ENCODE assay signal across 21 cellular contexts in genomic region chrX:129310000-129310399, GRCh38.
"Had no signal": no experiment of that assay in that cellular context is flagged by ENCODE, and none has a peak within 500 bp of the region (broad histone marks: within the 10 kb centered on the region; RNA-seq: fewer than 3 reads in every experiment).

No MANE protein-coding gene starts in this region.

- H3K36me3 Mint-ChIP-seq: activated naive CD8-positive, alpha-beta T cell had no signal

- H3K36me3 ChIP-seq: brain microvascular endothelial cell, cardiac muscle cell had no signal

- ATAC-seq: activated T-helper 17 cell treated with anti-CD3 and anti-CD28 coated beads, Interleukin-2, amount 50 U/mL, for 72 hours had no signal

- H3K4me1 Mint-ChIP-seq: activated T-helper 17 cell treated with anti-CD3 and anti-CD28 coated beads, Interleukin-2, amount 50 U/mL, for 72 hours had no signal

- H3K27me3 ChIP-seq: brain microvascular endothelial cell, cardiac muscle cell had no signal

- H3K9me3 Mint-ChIP-seq: activated naive CD4-positive, alpha-beta T cell treated with anti-CD3 and anti-CD28 coated beads for 36 hours; activated T-helper 17 cell treated with anti-CD3 and anti-CD28 coated beads, Interleukin-2, amount 50 U/mL, for 72 hours; T-helper 1 cell treated with Interleukin-12 subunit alpha and Interleukin-12 subunit beta and Interleukin-4 antibody, amounts not matched to agents 30 μg/mL and 1 μg/mL, for 36 hours had no signal

- H3K4me2 ChIP-seq: PC-9 had no signal

- H3K27me3 Mint-ChIP-seq: activated naive CD8-positive, alpha-beta T cell; activated T-helper 17 cell treated with anti-CD3 and anti-CD28 coated beads, Interleukin-2, amount 50 U/mL, for 72 hours had no signal

- H3K4me3 ChIP-seq: cardiac muscle cell, PC-9 had no signal

- H3K4me3 Mint-ChIP-seq: activated naive CD4-positive, alpha-beta T cell treated with anti-CD3 and anti-CD28 coated beads for 36 hours; activated naive CD8-positive, alpha-beta T cell; activated T-helper 17 cell treated with anti-CD3 and anti-CD28 coated beads, Interleukin-2, amount 50 U/mL, for 72 hours; T-helper 1 cell treated with Interleukin-12 subunit alpha and Interleukin-12 subunit beta and Interleukin-4 antibody, amounts not matched to agents 30 μg/mL and 1 μg/mL, for 36 hours had no signal

- DNase-seq: activated CD4-positive, alpha-beta T cell treated with anti-CD3 and anti-CD28 coated beads for 48 hours; activated CD4-positive, alpha-beta T cell treated with anti-CD3 and anti-CD28 coated beads, Interleukin-2, amount 50 U/mL, for 4 hours; activated CD4-positive, CD25-positive, alpha-beta regulatory T cell treated with anti-CD3 and anti-CD28 coated beads, Interleukin-2, amount 50 U/mL, for 72 hours; activated gamma-delta T cell; activated naive CD4-positive, alpha-beta T cell treated with anti-CD3 and anti-CD28 coated beads for 36 hours; activated T-cell treated with anti-CD3 and anti-CD28 coated beads for 4 hours; activated T-cell treated with anti-CD3 and anti-CD28 coated beads, Interleukin-2, amount 50 U/mL, for 48 hours; amygdala; brain microvascular endothelial cell; Kasumi-1; NCI-H1105 treated with DMSO at 0.1 percent for 48 hours; NCI-H1436 treated with DMSO at 0.1 percent for 48 hours; NCI-H187; NCI-H2081; NCI-H510A treated with DMSO at 0.1 percent for 48 hours; PC-9; SHP77 treated with DMSO at 0.1 percent for 48 hours had no signal

- H3K27ac ChIP-seq: brain microvascular endothelial cell, cardiac muscle cell, PC-9 had no signal

- H3K27ac Mint-ChIP-seq: activated naive CD4-positive, alpha-beta T cell treated with anti-CD3 and anti-CD28 coated beads for 36 hours; activated naive CD8-positive, alpha-beta T cell; activated T-helper 17 cell treated with anti-CD3 and anti-CD28 coated beads, Interleukin-2, amount 50 U/mL, for 72 hours; T-helper 1 cell treated with Interleukin-12 subunit alpha and Interleukin-12 subunit beta and Interleukin-4 antibody, amounts not matched to agents 30 μg/mL and 1 μg/mL, for 36 hours had no signal
